26 cellular contexts compared by ENCODE assay signal in genomic region chr12:26668847-26669246, GRCh38.
"Had no signal": no experiment of that assay in that cellular context is flagged by ENCODE, and none has a peak within 500 bp of the region (broad histone marks: within the 10 kb centered on the region; RNA-seq: fewer than 3 reads in every experiment).

No MANE protein-coding gene starts in this region.

- DNase-seq: activated B cell treated with CpG ODN at 0.5 μM for 24 hours; activated CD4-positive, alpha-beta T cell treated with anti-CD3 and anti-CD28 coated beads for 36 hours; activated CD4-positive, alpha-beta T cell treated with anti-CD3 and anti-CD28 coated beads, Interleukin-2, amount 50 U/mL, for 48 hours; activated CD8-positive, alpha-beta memory T cell treated with anti-CD3 and anti-CD28 coated beads, Interleukin-2, amount 50 U/mL, for 48 hours; activated naive CD4-positive, alpha-beta T cell treated with Interleukin-2 at 50 U/mL for 16 hours; activated naive CD8-positive, alpha-beta T cell treated with anti-CD3 and anti-CD28 coated beads, Interleukin-2, amount 10 ng/mL, durations not matched to agents 7 days and 5 days; activated T-cell treated with anti-CD3 and anti-CD28 coated beads, Interleukin-2, amount 50 U/mL, for 4 hours; anterior cingulate cortex; body of pancreas; caudate nucleus; dermis blood vessel endothelial cell; effector CD8-positive, alpha-beta T cell; head of caudate nucleus; hypothalamus; naive B cell; nucleus accumbens; spleen; stimulated activated CD4-positive, alpha-beta T cell treated with anti-CD3 and anti-CD28 coated beads, Interleukin-4, amount 100 ng/mL, for 1 hour; stimulated activated naive CD4-positive, alpha-beta T cell treated with Interleukin-2 at 50 U/mL for 16 hours; T1000 had no signal

- H3K27me3 ChIP-seq: body of pancreas, gastroesophageal sphincter, spleen, upper lobe of left lung had no signal

- H3K4me1 ChIP-seq: body of pancreas, gastroesophageal sphincter, spleen, upper lobe of left lung had no signal

- ATAC-seq: activated CD4-positive, alpha-beta T cell treated with anti-CD3 and anti-CD28 coated beads for 36 hours; activated T-cell treated with anti-CD3 and anti-CD28 coated beads, Interleukin-2, amount 50 U/mL, for 4 hours; body of pancreas; gastroesophageal sphincter had no signal

- H3K27ac Mint-ChIP-seq: activated B cell treated with CpG ODN at 0.5 μM for 24 hours; activated CD4-positive, alpha-beta T cell treated with anti-CD3 and anti-CD28 coated beads for 36 hours; activated naive CD8-positive, alpha-beta T cell treated with anti-CD3 and anti-CD28 coated beads, Interleukin-2, amount 10 ng/mL, durations not matched to agents 7 days and 5 days; memory B cell; naive B cell; T-helper 1 cell treated with Interleukin-12 subunit alpha and Interleukin-12 subunit beta and Interleukin-4 antibody, amounts not matched to agents 30 μg/mL and 1 μg/mL, for 36 hours had no signal

- H3K4me3 ChIP-seq: body of pancreas, gastroesophageal sphincter, spleen, thoracic aorta, upper lobe of left lung had no signal

- H3K4me1 Mint-ChIP-seq: activated B cell treated with CpG ODN at 0.5 μM for 24 hours, memory B cell, naive B cell had no signal

- H3K4me3 Mint-ChIP-seq: activated B cell treated with CpG ODN at 0.5 μM for 24 hours; activated CD4-positive, alpha-beta T cell treated with anti-CD3 and anti-CD28 coated beads for 36 hours; activated naive CD8-positive, alpha-beta T cell treated with anti-CD3 and anti-CD28 coated beads, Interleukin-2, amount 10 ng/mL, durations not matched to agents 7 days and 5 days; activated T-cell treated with anti-CD3 and anti-CD28 coated beads, Interleukin-2, amount 50 U/mL, for 4 hours; memory B cell; naive B cell; T-helper 1 cell treated with Interleukin-12 subunit alpha and Interleukin-12 subunit beta and Interleukin-4 antibody, amounts not matched to agents 30 μg/mL and 1 μg/mL, for 36 hours had no signal

- FAIRE-seq: islet of Langerhans had no signal

- H3K27me3 Mint-ChIP-seq: activated B cell treated with CpG ODN at 0.5 μM for 24 hours; activated CD4-positive, alpha-beta T cell treated with anti-CD3 and anti-CD28 coated beads for 36 hours; activated naive CD8-positive, alpha-beta T cell treated with anti-CD3 and anti-CD28 coated beads, Interleukin-2, amount 10 ng/mL, durations not matched to agents 7 days and 5 days; memory B cell; naive B cell had no signal

- H3K9me3 ChIP-seq: body of pancreas, gastroesophageal sphincter, spleen, thoracic aorta, upper lobe of left lung had no signal

- H3K9me3 Mint-ChIP-seq: activated naive CD8-positive, alpha-beta T cell treated with anti-CD3 and anti-CD28 coated beads, Interleukin-2, amount 10 ng/mL, durations not matched to agents 7 days and 5 days; activated T-cell treated with anti-CD3 and anti-CD28 coated beads, Interleukin-2, amount 50 U/mL, for 4 hours; memory B cell; T-helper 1 cell treated with Interleukin-12 subunit alpha and Interleukin-12 subunit beta and Interleukin-4 antibody, amounts not matched to agents 30 μg/mL and 1 μg/mL, for 36 hours had no signal

- H3K27ac ChIP-seq: body of pancreas, gastroesophageal sphincter, spleen, thoracic aorta, upper lobe of left lung had no signal
